ENCODE assay signal across 8 cellular contexts in genomic region chr13:27222100-27222499, GRCh38. TPM values are rescaled to one million over a fixed set of nuclear protein-coding genes. Genes with fewer than 3 reads are reported as not detected.
A peak's percentile ranks its signal among the peaks of the same experiment; 100 is the strongest.
DNase-seq lines count a peak whose midpoint lies in the region; ATAC-seq and TF ChIP-seq lines count a peak whose summit lies in the region.
"Not testable (repeated sequence)": the region's sequence is repeated elsewhere in the genome, so short reads cannot be mapped to it uniquely, and the experiment has no call there.

No MANE protein-coding gene starts in this region.

- not testable (repeated sequence) for H2AFZ ChIP-seq in Karpas-422 (ENCODE audit: low read length)

- not testable (repeated sequence) for H3K9ac ChIP-seq in Karpas-422 (ENCODE audit: low read length)

- H3K4me3 Mint-ChIP-seq in memory B cell: peak overlapping the region; percentile 4

- H3K4me1 Mint-ChIP-seq in memory B cell: peaks cover 22% of the 10 kb centered on the region

- H3K9me3 ChIP-seq in Karpas-422 (ENCODE audit: low read length): not testable (repeated sequence)

- peak overlapping the region; percentile 46 for H3K4me2 ChIP-seq in Karpas-422 (ENCODE audit: low read depth, low read length, poor library complexity, severe bottlenecking)

- not testable (repeated sequence) for H3K36me3 ChIP-seq in Karpas-422 (ENCODE audit: insufficient read depth, low read length)

- H3K4me3 ChIP-seq in GM12864 (ENCODE audit: low read depth, low read length): not testable (repeated sequence)
- 0 out of 2 replicates have a peak overlapping the region, but pooled peaks have one; percentile 27 for H3K4me3 ChIP-seq in Karpas-422 (ENCODE audit: low read length)

- peaks cover 20% of the 10 kb centered on the region for H3K4me1 ChIP-seq in Karpas-422 (ENCODE audit: low read length)

- DNase-seq in GM12864 (ENCODE audit: low read depth) (peak; percentile 18), Karpas-422 (peak; percentile 44)
- DNase-seq in memory B cell (ENCODE audit: low spot score in 2 of 2): not testable (repeated sequence)

- peaks cover 21% of the 10 kb centered on the region for H3K27me3 Mint-ChIP-seq in memory B cell

- H3K9me2 ChIP-seq in Karpas-422 (replicated peaks; ENCODE audit: insufficient read depth, low read length): not testable (repeated sequence)

- not testable (repeated sequence) for H3K36me3 Mint-ChIP-seq in memory B cell

- not testable (repeated sequence) for H4K20me1 ChIP-seq in Karpas-422 (ENCODE audit: insufficient read depth, low read depth, low read length)

- ATAC-seq in GM18858 (IDR thresholded peaks at IDR 0.05; ENCODE audit: unreplicated experiment) (peak; percentile 66), GM19035 (IDR thresholded peaks at IDR 0.05; ENCODE audit: unreplicated experiment) (peak; percentile 65), GM21390 (IDR thresholded peaks at IDR 0.05; ENCODE audit: unreplicated experiment) (peak; percentile 53), HG02759 (IDR thresholded peaks at IDR 0.05; ENCODE audit: unreplicated experiment) (peak; percentile 80), HG03066 (IDR thresholded peaks at IDR 0.05; ENCODE audit: low read depth, unreplicated experiment) (peak; percentile 91)
- not testable (repeated sequence) for ATAC-seq in memory B cell (ENCODE audit: low read depth)

- not testable (repeated sequence) for H3K79me2 ChIP-seq in Karpas-422 (ENCODE audit: low read length)

- H3K9me3 Mint-ChIP-seq in memory B cell: not testable (repeated sequence)

- H3K27ac Mint-ChIP-seq in memory B cell: not testable (repeated sequence)

- TF ChIP-seq CTCF in GM12864 (IDR thresholded peaks at IDR 0.05; ENCODE audit: low read depth, low read length, missing control alignments): not testable (repeated sequence)

- H3K27me3 ChIP-seq in Karpas-422 (ENCODE audit: low read length): not testable (repeated sequence)

- not testable (repeated sequence) for H3K27ac ChIP-seq in Karpas-422 (ENCODE audit: low read length)

RNA-seq across cellular contexts. Expression of gene RPL21, which starts 29.3 kb away (rescaled TPM):
- total RNA-seq in Karpas-422 (2014; rRNA removed; shearing (Covaris generic); ENCODE audit: low replicate concordance): 695 and 1,354 TPM in 2 replicates

RNA-seq across cellular contexts. Expression of gene RASL11A, which starts 48.5 kb away (rescaled TPM):
- 0.14 and 0.48 TPM in 2 replicates for total RNA-seq in Karpas-422 (2014; rRNA removed; shearing (Covaris generic); ENCODE audit: low replicate concordance)

RNA-seq across cellular contexts. Expression of gene USP12, which starts 50.5 kb away (rescaled TPM):
- 3.1 and 7.2 TPM in 2 replicates for total RNA-seq in Karpas-422 (2014; rRNA removed; shearing (Covaris generic); ENCODE audit: low replicate concordance)
